16 cellular contexts compared by ENCODE assay signal in the genomic region with DNA sequence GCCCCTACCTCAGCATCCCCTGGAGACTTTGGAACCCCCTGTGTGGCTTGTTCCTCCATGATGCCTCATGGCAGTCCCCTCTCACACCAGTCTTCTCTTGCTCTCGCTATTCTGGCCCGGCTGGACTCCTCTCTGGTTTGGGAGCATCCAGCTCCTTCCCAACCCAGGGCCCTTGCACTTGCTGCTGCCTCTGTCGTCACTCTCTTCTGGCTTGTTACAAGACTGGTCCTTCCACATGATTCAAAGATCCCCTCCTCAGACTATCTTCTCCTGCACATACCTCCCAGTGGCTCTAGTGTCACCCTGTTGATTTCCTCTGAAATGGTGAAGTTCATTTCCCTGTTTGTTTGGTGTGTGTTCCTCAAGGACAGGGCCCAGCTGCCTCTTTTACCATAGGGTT. TPM values are rescaled to one million over a fixed set of nuclear protein-coding genes. Genes with fewer than 3 reads are reported as not detected.
A peak's percentile ranks its signal among the peaks of the same experiment; 100 is the strongest.
DNase-seq lines count a peak whose midpoint lies in the region; ATAC-seq and TF ChIP-seq lines count a peak whose summit lies in the region.
"Had no signal": no experiment of that assay in that cellular context is flagged by ENCODE, and none has a peak within 500 bp of the region (broad histone marks: within the 10 kb centered on the region; RNA-seq: fewer than 3 reads in every experiment).

No MANE protein-coding gene starts in this region.

- H3K79me1 ChIP-seq in H9 (ENCODE audit: insufficient read depth, low read depth, low read length, poor library complexity, severe bottlenecking) (no peaks in the 10 kb centered on the region), neuronal stem cell (ENCODE audit: low read depth, low read length) (peaks cover 4% of the 10 kb centered on the region)

- no peak overlapping the region for H4K5ac ChIP-seq in H9 (ENCODE audit: insufficient read length, low read depth, low read length)

- no peaks in the 10 kb centered on the region for H3K36me3 ChIP-seq in BLaER1 treated with 17β-estradiol and CSF1 and Interleukin-3, amounts not matched to agents 10 nM and 100 nM
- no peaks in the 10 kb centered on the region for H3K36me3 ChIP-seq in body of pancreas (replicated peaks in 1 of 2; ENCODE audit: insufficient read depth in 1 of 2, low read depth in 2 of 2)
- no peaks in the 10 kb centered on the region for H3K36me3 ChIP-seq in neuronal stem cell (replicated peaks in 1 of 2; ENCODE audit: control insufficient read depth in 2 of 2, insufficient read depth in 2 of 2, low read length in 2 of 2)

- no peak overlapping the region for H4K8ac ChIP-seq in H9 (replicated peaks; ENCODE audit: insufficient read length, low read depth, low read length)
- H4K8ac ChIP-seq in neuronal stem cell (ENCODE audit: low read depth, low read length), result no peak overlapping the region

- H3K27ac ChIP-seq in BLaER1 treated with 17β-estradiol and CSF1 and Interleukin-3, amounts not matched to agents 10 nM and 100 nM, result peak overlapping the region in 9 of 11 experiments; percentile 6 to 78 (median 70); a peak in 16 of 22 replicates
- H3K27ac ChIP-seq in H9 (ENCODE audit: insufficient read length, low read depth, low read length) (no peak overlapping the region), body of pancreas (peak overlapping the region; percentile 9 to 54 (median 28)), neuronal stem cell (replicated peaks; ENCODE audit: low read length) (no peak overlapping the region)

- peaks cover 39 to 74% (median 57%) of the 10 kb centered on the region in 10 experiments for H3K4me1 ChIP-seq in BLaER1 treated with 17β-estradiol and CSF1 and Interleukin-3, amounts not matched to agents 10 nM and 100 nM
- H3K4me1 ChIP-seq in H9 (ENCODE audit: insufficient read depth, low read length), result no peaks in the 10 kb centered on the region
- H3K4me1 ChIP-seq in body of pancreas, result peaks cover 28% of the 10 kb centered on the region
- H3K4me1 ChIP-seq in neuronal stem cell (ENCODE audit: control insufficient read depth in 2 of 2, insufficient read depth in 1 of 2, low read depth in 1 of 2, low read length in 2 of 2), result peaks cover 27 to 41% of the 10 kb centered on the region in 2 donors

- H4K91ac ChIP-seq in H9 (ENCODE audit: insufficient read length, low read depth, low read length) (no peak overlapping the region), neuronal stem cell (ENCODE audit: low read depth, low read length, poor library complexity) (peak overlapping the region; percentile 15)

- peaks cover 2 to 4% of the 10 kb centered on the region in 2 experiments; a peak in 3 of 5 replicates for H3K9me3 Mint-ChIP-seq in H9

- TF ChIP-seq POLR2A in body of pancreas (IDR thresholded peaks at IDR 0.05), result no peak

- H2AK5ac ChIP-seq in H9 (ENCODE audit: insufficient read length, low read length), result no peak overlapping the region
- H2AK5ac ChIP-seq in neuronal stem cell (ENCODE audit: low read depth, low read length), result peak overlapping the region; percentile 99

- DNase-seq in H9, result no peak
- DNase-seq in body of pancreas, result peak in 1 of 4 donors; percentile 41
- DNase-seq in neuronal stem cell (ENCODE audit: low spot score), result no peak
- no peak for DNase-seq in glomerular visceral epithelial cell (ENCODE audit: extremely low spot score)
- no peak for DNase-seq in pons (ENCODE audit: low spot score)
- DNase-seq: effector CD4-positive, alpha-beta T cell; H7; NCI-H1092; NCI-H2171; stimulated activated CD4-positive, alpha-beta T cell treated with anti-CD3 and anti-CD28 coated beads, Interleukin-2, amount 100 ng/mL, for 24 hours had no signal

- H3K27me3 Mint-ChIP-seq in H9 (ENCODE audit: low read depth), result peaks cover 28% of the 10 kb centered on the region

- ATAC-seq in body of pancreas, result no peak
- ATAC-seq in GM21515 (IDR thresholded peaks at IDR 0.05; ENCODE audit: unreplicated experiment), result no peak
- ATAC-seq in HG02588 (IDR thresholded peaks at IDR 0.05; ENCODE audit: unreplicated experiment), result no peak
- ATAC-seq: K562 had no signal

- no CpG with 5 or more reads among the region's 3 CpGs for WGBS in H9 (ENCODE audit: extremely low coverage, insufficient read length, low lambda C conversion rate)
- 90 to 96% methylated on average over 3 of the region's 3 CpGs for WGBS in body of pancreas, 2 donors
- no CpG with 5 or more reads among the region's 3 CpGs for WGBS in neuronal stem cell (ENCODE audit: extremely low coverage in 2 of 2, insufficient read length in 2 of 2, insufficient replicate concordance in 1 of 2), 2 donors

- H2AFZ ChIP-seq in H9 (ENCODE audit: low read length) (no peak overlapping the region), neuronal stem cell (ENCODE audit: low read length) (no peak overlapping the region)

- H3K18ac ChIP-seq in H9 (ENCODE audit: insufficient read length, low read depth, low read length), result no peak overlapping the region
- H3K18ac ChIP-seq in neuronal stem cell (ENCODE audit: low read length), result no peak overlapping the region

- no peak overlapping the region for H3K14ac ChIP-seq in H9 (ENCODE audit: insufficient read depth, low read length)
- no peak overlapping the region for H3K14ac ChIP-seq in neuronal stem cell (ENCODE audit: low read length)

- H4K20me1 ChIP-seq in BLaER1 treated with 17β-estradiol and CSF1 and Interleukin-3, amounts not matched to agents 10 nM and 100 nM, result no peaks in the 10 kb centered on the region
- H4K20me1 ChIP-seq in H9 (ENCODE audit: control insufficient read depth, insufficient read depth, insufficient read length), result no peaks in the 10 kb centered on the region

- H3K4me3 Mint-ChIP-seq in H9, result no peak overlapping the region; a peak in 1 of 5 replicates

- peaks cover 0 to 4% (median 0%) of the 10 kb centered on the region in 11 experiments; a peak in 4 of 22 replicates for H3K27me3 ChIP-seq in BLaER1 treated with 17β-estradiol and CSF1 and Interleukin-3, amounts not matched to agents 10 nM and 100 nM
- H3K27me3 ChIP-seq in H9 (ENCODE audit: insufficient read depth, low read length) (no peaks in the 10 kb centered on the region), body of pancreas (no peaks in the 10 kb centered on the region), neuronal stem cell (ENCODE audit: control insufficient read depth in 3 of 3, insufficient read depth in 3 of 3, low read depth in 1 of 3, low read length in 3 of 3) (peaks cover 0 to 7% (median 6%) of the 10 kb centered on the region in 3 experiments)

- no peaks in the 10 kb centered on the region for H3K79me2 ChIP-seq in H9 (ENCODE audit: insufficient read depth, low read length)

- peak overlapping the region in 9 of 11 experiments; percentile 36 to 100 (median 98); a peak in 12 of 22 replicates for H3K4me2 ChIP-seq in BLaER1 treated with 17β-estradiol and CSF1 and Interleukin-3, amounts not matched to agents 10 nM and 100 nM
- H3K4me2 ChIP-seq in H9 (ENCODE audit: insufficient read depth, insufficient read length, low read length) (no peak overlapping the region), neuronal stem cell (ENCODE audit: insufficient read depth, low read length, poor library complexity, severe bottlenecking) (no peak overlapping the region)

- peak overlapping the region in 6 of 11 experiments; percentile 9 to 79 (median 41); a peak in 5 of 22 replicates for H3K9ac ChIP-seq in BLaER1 treated with 17β-estradiol and CSF1 and Interleukin-3, amounts not matched to agents 10 nM and 100 nM
- H3K9ac ChIP-seq in H9 (ENCODE audit: extremely low read depth, insufficient read length, low read length) (no peak overlapping the region), neuronal stem cell (ENCODE audit: low read depth, low read length, poor library complexity) (no peak overlapping the region)

- no peak overlapping the region for H3K56ac ChIP-seq in H9 (ENCODE audit: insufficient read length, low read depth, low read length)

- H3K23ac ChIP-seq in H9 (ENCODE audit: insufficient read length, low read depth, low read length), result no peak overlapping the region
- no peak overlapping the region for H3K23ac ChIP-seq in neuronal stem cell (ENCODE audit: low read depth, low read length, poor library complexity)

- no peak overlapping the region for H2BK5ac ChIP-seq in H9 (ENCODE audit: insufficient read length, low read length)
- H2BK5ac ChIP-seq in neuronal stem cell (ENCODE audit: low read length), result peak overlapping the region; percentile 99

- H2BK12ac ChIP-seq in H9 (ENCODE audit: insufficient read length, low read depth, low read length) (no peak overlapping the region), neuronal stem cell (ENCODE audit: low read length) (no peak overlapping the region)

- TF ChIP-seq CTCF in H9 (conservative IDR thresholded peaks at IDR 0.05) (no peak), body of pancreas (IDR thresholded peaks at IDR 0.05) (no peak)

- no peak overlapping the region for H3K4ac ChIP-seq in H9 (ENCODE audit: low read depth, low read length)
- H3K4ac ChIP-seq in neuronal stem cell (ENCODE audit: low read length), result no peak overlapping the region

- H2BK20ac ChIP-seq in H9 (ENCODE audit: low read depth, low read length, poor library complexity, severe bottlenecking), result no peak overlapping the region

- peak overlapping the region in 1 of 3 experiments; percentile 54; a peak in 2 of 7 replicates for H3K27ac Mint-ChIP-seq in H9

- H2BK120ac ChIP-seq in H9 (ENCODE audit: low read depth, low read length, poor library complexity, severe bottlenecking), result no peak overlapping the region
- peak overlapping the region; percentile 52 for H2BK120ac ChIP-seq in neuronal stem cell (ENCODE audit: low read depth, low read length)

- no peaks in the 10 kb centered on the region; a peak in 1 of 7 replicates for H3K36me3 Mint-ChIP-seq in H9 (ENCODE audit: insufficient read depth in 1 of 3, low read depth in 3 of 3)

- no peaks in the 10 kb centered on the region for H3K9me3 ChIP-seq in BLaER1 treated with 17β-estradiol and CSF1 and Interleukin-3, amounts not matched to agents 10 nM and 100 nM (replicated peaks in 1 of 11)
- H3K9me3 ChIP-seq in H9 (ENCODE audit: control insufficient read depth, low read depth, low read length) (no peaks in the 10 kb centered on the region), body of pancreas (no peaks in the 10 kb centered on the region), neuronal stem cell (replicated peaks in 1 of 2; ENCODE audit: control insufficient read depth in 2 of 2, insufficient read depth in 1 of 2, low read depth in 1 of 2, low read length in 2 of 2) (no peaks in the 10 kb centered on the region)

- intact Hi-C loops in body of pancreas (cut with DNase I), result no loop called here

- H3K4me3 ChIP-seq in BLaER1 treated with 17β-estradiol and CSF1 and Interleukin-3, amounts not matched to agents 10 nM and 100 nM, result no peak overlapping the region
- H3K4me3 ChIP-seq in body of pancreas (no peak overlapping the region), neuronal stem cell (ENCODE audit: low read length in 2 of 2) (no peak overlapping the region)
- H3K4me3 ChIP-seq: K562 had no signal

- 0 out of 2 replicates have a peak overlapping the region, but pooled peaks have one; percentile 17 for H2BK15ac ChIP-seq in H9 (ENCODE audit: low read depth, low read length)
- peak overlapping the region; percentile 93 for H2BK15ac ChIP-seq in neuronal stem cell (ENCODE audit: low read length)

- peaks cover 12% of the 10 kb centered on the region for H3K23me2 ChIP-seq in H9 (ENCODE audit: insufficient read length, low read depth, low read length, poor library complexity, severe bottlenecking)

- H3K4me1 Mint-ChIP-seq in H9, result peaks cover 36 to 53% of the 10 kb centered on the region in 2 experiments

- no peak overlapping the region for H3T11ph ChIP-seq in H9 (ENCODE audit: low read length)

RNA-seq across cellular contexts. Expression of a gene that starts 6.5 kb away (rescaled TPM):
- total RNA-seq in H9 (2021) (210 and 218 TPM in 2 replicates), body of pancreas (10 to 100 TPM; 46.2 to 53.7 TPM)
- 457 TPM for polyA plus RNA-seq in neuronal stem cell (2013, experiment 1 of 2)
- 458 TPM for polyA plus RNA-seq in neuronal stem cell (2013, experiment 2 of 2)

RNA-seq across cellular contexts. Expression of a gene that starts 24.4 kb away (rescaled TPM):
- total RNA-seq in H9 (2021) (1.4 and 3.2 TPM in 2 replicates), body of pancreas (10 to 100 TPM in 1 of 2 donors, 1 to 10 TPM in 1; 4.6 to 48.0 TPM)
- 3.5 TPM for polyA plus RNA-seq in neuronal stem cell (2013, experiment 1 of 2)
- 3.2 TPM for polyA plus RNA-seq in neuronal stem cell (2013, experiment 2 of 2)
- total RNA-seq: Daoy had no signal

RNA-seq across cellular contexts. Expression of a gene that starts 38.1 kb away (rescaled TPM):
- total RNA-seq in H9 (2021) (0.18 TPM in 1 of 2 replicates, not detected in the other), body of pancreas (not detected)
- polyA plus RNA-seq in neuronal stem cell (2013, experiment 1 of 2), result 0.03 TPM
- 0.04 TPM for polyA plus RNA-seq in neuronal stem cell (2013, experiment 2 of 2)
- total RNA-seq: Daoy, H7, K562, urinary bladder had no signal
- polyA plus RNA-seq: K562, urinary bladder had no signal

RNA-seq across cellular contexts. Expression of a gene that starts 39.5 kb away (rescaled TPM):
- total RNA-seq in H9 (2021) (4.4 and 6.4 TPM in 2 replicates), body of pancreas (100 to 1,000 TPM in 1 of 2 donors, 10 to 100 TPM in 1; 71.1 to 116 TPM)
- 5.0 TPM for polyA plus RNA-seq in neuronal stem cell (2013, experiment 1 of 2)
- polyA plus RNA-seq in neuronal stem cell (2013, experiment 2 of 2), result 5.2 TPM

RNA-seq across cellular contexts. Expression of a gene that starts 49.4 kb away (rescaled TPM):
- total RNA-seq in H9 (2021) (0.24 and 0.50 TPM in 2 replicates), body of pancreas (not detected)
- 0.28 TPM for polyA plus RNA-seq in neuronal stem cell (2013, experiment 1 of 2)
- 0.21 TPM for polyA plus RNA-seq in neuronal stem cell (2013, experiment 2 of 2)
- total RNA-seq: Daoy, K562 had no signal
- polyA plus RNA-seq: K562 had no signal

Comparison
In these comparisons a context has a peak if more than half of its experiments do, and no peak if none do; other contexts are left out.
1. H3K27ac ChIP-seq: peak in BLaER1 treated with 17β-estradiol and CSF1 and Interleukin-3, amounts not matched to agents 10 nM and 100 nM (9 of 11) and body of pancreas (4 of 4); none in H9 (single experiment) and neuronal stem cell (single experiment).
2. H3K4me2 ChIP-seq: peak in BLaER1 treated with 17β-estradiol and CSF1 and Interleukin-3, amounts not matched to agents 10 nM and 100 nM (9 of 11); none in H9 (single experiment) and neuronal stem cell (single experiment).
3. H3K9ac ChIP-seq: peak in BLaER1 treated with 17β-estradiol and CSF1 and Interleukin-3, amounts not matched to agents 10 nM and 100 nM (6 of 11); none in H9 (single experiment) and neuronal stem cell (single experiment).